In genomic region chr17:72556944-72557826, GRCh38 we compare ENCODE assay signal across 8 cellular contexts.
DNase-seq lines count a peak whose midpoint lies in the region; ATAC-seq and TF ChIP-seq lines count a peak whose summit lies in the region.

No MANE protein-coding gene starts in this region.

- H3K36me3 Mint-ChIP-seq in activated CD8-positive, alpha-beta memory T cell treated with anti-CD3 and anti-CD28 coated beads, Interleukin-2, amount 10 ng/mL, durations not matched to agents 7 days and 5 days, result no peaks in the 10 kb centered on the region
- H3K36me3 Mint-ChIP-seq in naive thymus-derived CD8-positive, alpha-beta T cell, result no peaks in the 10 kb centered on the region

- CTCF ChIA-PET in AG04449 (lab: Yijun Ruan, JAX), result interaction anchor here (0.6 to 10.7 kb wide), 70 partner anchors 8 to 1790 kb away, joined by 3 to 350 read pairs (median 4); partner anchors contain the start of genes COG1 and SLC39A11
- CTCF ChIA-PET in activated CD8-positive, alpha-beta memory T cell treated with anti-CD3 and anti-CD28 coated beads, Interleukin-2, amount 10 ng/mL, durations not matched to agents 7 days and 5 days (lab: Charles Lee), result interaction anchor here (0.6 to 7.8 kb wide), 64 partner anchors 10 to 817 kb away, joined by 3 to 189 read pairs (median 4); partner anchors contain the start of genes SLC39A11 and SSTR2

- H3K9me3 Mint-ChIP-seq in activated CD8-positive, alpha-beta memory T cell treated with anti-CD3 and anti-CD28 coated beads, Interleukin-2, amount 10 ng/mL, durations not matched to agents 7 days and 5 days (ENCODE audit: low read depth), result no peaks in the 10 kb centered on the region
- no peaks in the 10 kb centered on the region for H3K9me3 Mint-ChIP-seq in naive thymus-derived CD8-positive, alpha-beta T cell

- H3K9me3 ChIP-seq in suprapubic skin, result no peaks in the 10 kb centered on the region

- H3K4me3 ChIP-seq in AG04449 (ENCODE audit: low read depth, low read length) (no peak overlapping the region), suprapubic skin (no peak overlapping the region)

- ATAC-seq in GM19023 (IDR thresholded peaks at IDR 0.05; ENCODE audit: unreplicated experiment), result peak; percentile 65
- peak; percentile 72 for ATAC-seq in activated CD8-positive, alpha-beta memory T cell treated with anti-CD3 and anti-CD28 coated beads, Interleukin-2, amount 10 ng/mL, durations not matched to agents 7 days and 5 days
- ATAC-seq in naive thymus-derived CD8-positive, alpha-beta T cell, result peak in 1 of 2 donors; percentile 46

- H3K4me1 Mint-ChIP-seq in activated CD8-positive, alpha-beta memory T cell treated with anti-CD3 and anti-CD28 coated beads, Interleukin-2, amount 10 ng/mL, durations not matched to agents 7 days and 5 days, result no peaks in the 10 kb centered on the region
- H3K4me1 Mint-ChIP-seq in naive thymus-derived CD8-positive, alpha-beta T cell, result no peaks in the 10 kb centered on the region

- DNase-seq in AG04449 (ENCODE audit: low read depth, low spot score) (no peak), HT1080 (ENCODE audit: low read depth) (peak; percentile 65), NOMO-1 treated with dmso at 0.1 percent for 144 hours (lab: John Stamatoyannopoulos, UW; ENCODE audit: unreplicated experiment) (peak; percentile 31), epidermal melanocyte (ENCODE audit: insufficient read length, low spot score) (peak; percentile 54), suprapubic skin (ENCODE audit: low spot score in 2 of 2) (peak in 1 of 2 donors; percentile 71)
- DNase-seq in activated CD8-positive, alpha-beta memory T cell treated with anti-CD3 and anti-CD28 coated beads, Interleukin-2, amount 10 ng/mL, durations not matched to agents 7 days and 5 days, result peak; percentile 76
- DNase-seq in naive thymus-derived CD8-positive, alpha-beta T cell, result peak in 9 of 10 donors; percentile 9 to 47 (median 32)

- no peak for TF ChIP-seq POLR2A in suprapubic skin (IDR thresholded peaks at IDR 0.05)

- H3K27me3 ChIP-seq in suprapubic skin, result peaks cover 3% of the 10 kb centered on the region

- H3K36me3 ChIP-seq in suprapubic skin, result no peaks in the 10 kb centered on the region

- POLR2A ChIA-PET in AG04449 (lab: Yijun Ruan, JAX), result interaction anchor here (0.5 to 1.1 kb wide), 3 partner anchors 35 to 675 kb away, joined by 3 read pairs; a partner anchor contains a TSS
- POLR2A ChIA-PET in naive thymus-derived CD8-positive, alpha-beta T cell (lab: Charles Lee), result interaction anchor here (0.8 to 1.1 kb wide), 2 partner anchors 338 to 813 kb away, joined by 3 to 4 read pairs; no protein-coding TSS in a partner anchor

- TF ChIP-seq CTCF in AG04449 (IDR thresholded peaks at IDR 0.05; ENCODE audit: insufficient read depth, low read length, missing control alignments) (peak; percentile 84), suprapubic skin (IDR thresholded peaks at IDR 0.05) (peak; percentile 30 to 80)

- 28% methylated on average over 21 of the region's 24 CpGs for WGBS in suprapubic skin

- no peaks in the 10 kb centered on the region for H3K27me3 Mint-ChIP-seq in activated CD8-positive, alpha-beta memory T cell treated with anti-CD3 and anti-CD28 coated beads, Interleukin-2, amount 10 ng/mL, durations not matched to agents 7 days and 5 days
- peaks cover 0 to 5% (median 3%) of the 10 kb centered on the region in 5 donors for H3K27me3 Mint-ChIP-seq in naive thymus-derived CD8-positive, alpha-beta T cell

- peaks cover 15% of the 10 kb centered on the region for H3K4me1 ChIP-seq in suprapubic skin

- H3K4me3 Mint-ChIP-seq in activated CD8-positive, alpha-beta memory T cell treated with anti-CD3 and anti-CD28 coated beads, Interleukin-2, amount 10 ng/mL, durations not matched to agents 7 days and 5 days, result no peak overlapping the region
- H3K4me3 Mint-ChIP-seq in naive thymus-derived CD8-positive, alpha-beta T cell, result no peak overlapping the region

- H3K27ac Mint-ChIP-seq in activated CD8-positive, alpha-beta memory T cell treated with anti-CD3 and anti-CD28 coated beads, Interleukin-2, amount 10 ng/mL, durations not matched to agents 7 days and 5 days, result no peak overlapping the region
- H3K27ac Mint-ChIP-seq in naive thymus-derived CD8-positive, alpha-beta T cell, result no peak overlapping the region

- H3K27ac ChIP-seq in suprapubic skin, result no peak overlapping the region

- TF ChIP-seq EP300 in suprapubic skin (IDR thresholded peaks at IDR 0.05), result no peak
